Comparison of ENCODE assay signal across 8 cellular contexts in the genomic region with DNA sequence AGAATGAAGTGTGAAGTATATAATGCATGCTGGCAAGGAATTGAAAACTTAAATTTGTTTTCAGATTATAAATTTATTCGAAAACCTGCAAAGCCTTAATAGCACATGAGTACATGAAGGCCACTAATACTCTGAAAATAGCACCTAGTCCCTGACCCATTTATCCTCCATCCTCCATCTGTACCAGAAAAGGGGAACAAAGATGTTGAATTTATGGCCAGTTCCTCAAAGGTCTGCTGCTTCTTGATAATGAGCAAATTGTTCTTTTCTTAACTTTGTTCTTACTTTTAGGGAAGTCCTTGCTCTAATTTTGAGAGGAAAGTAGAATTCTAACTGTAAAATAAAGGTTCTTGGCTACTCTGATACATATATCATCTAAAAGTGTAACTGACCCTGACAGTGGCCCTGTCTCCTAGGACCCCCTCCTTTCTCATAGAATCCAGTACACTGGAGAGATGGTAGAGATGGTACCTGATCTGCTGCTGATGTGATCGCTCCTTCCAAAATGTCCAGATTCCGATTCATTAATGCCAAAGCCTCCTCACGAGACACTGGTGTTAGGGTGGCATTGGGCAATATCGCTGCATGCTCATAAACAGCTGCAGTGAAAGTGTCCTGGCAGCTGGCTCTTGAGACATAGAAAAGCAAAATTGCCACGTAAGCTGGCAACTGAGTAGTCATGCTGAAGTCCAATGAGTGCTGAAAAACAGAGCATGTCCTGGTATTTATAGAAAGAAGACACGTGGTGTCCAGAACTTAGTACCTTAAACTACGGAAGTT. TPM values are rescaled to one million over a fixed set of nuclear protein-coding genes. Genes with fewer than 3 reads are reported as not detected.
DNase-seq lines count a peak whose midpoint lies in the region; ATAC-seq, FAIRE-seq and TF ChIP-seq lines count a peak whose summit lies in the region.

A gene with protein sequence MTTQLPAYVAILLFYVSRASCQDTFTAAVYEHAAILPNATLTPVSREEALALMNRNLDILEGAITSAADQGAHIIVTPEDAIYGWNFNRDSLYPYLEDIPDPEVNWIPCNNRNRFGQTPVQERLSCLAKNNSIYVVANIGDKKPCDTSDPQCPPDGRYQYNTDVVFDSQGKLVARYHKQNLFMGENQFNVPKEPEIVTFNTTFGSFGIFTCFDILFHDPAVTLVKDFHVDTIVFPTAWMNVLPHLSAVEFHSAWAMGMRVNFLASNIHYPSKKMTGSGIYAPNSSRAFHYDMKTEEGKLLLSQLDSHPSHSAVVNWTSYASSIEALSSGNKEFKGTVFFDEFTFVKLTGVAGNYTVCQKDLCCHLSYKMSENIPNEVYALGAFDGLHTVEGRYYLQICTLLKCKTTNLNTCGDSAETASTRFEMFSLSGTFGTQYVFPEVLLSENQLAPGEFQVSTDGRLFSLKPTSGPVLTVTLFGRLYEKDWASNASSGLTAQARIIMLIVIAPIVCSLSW (minus strand): TSS at position 701 of the 780 bp plus-strand sequence. CDS start 20 bp downstream, at position 681.

- no peaks in the 10 kb centered on the region for H3K4me1 ChIP-seq in K562 (replicated peaks in 1 of 2; ENCODE audit: control insufficient read depth in 2 of 2, insufficient read depth in 2 of 2, low read length in 2 of 2)
- H3K4me1 ChIP-seq in trophoblast cell (ENCODE audit: control insufficient read depth in 1 of 2, insufficient read depth in 2 of 2, low read length in 2 of 2), result no peaks in the 10 kb centered on the region

- H2AFZ ChIP-seq in K562 (ENCODE audit: low read depth, low read length), result no peak within 1 kb of the TSS
- no peak within 1 kb of the TSS for H2AFZ ChIP-seq in trophoblast cell (ENCODE audit: insufficient read depth, low read length, poor library complexity)

- no peak within 1 kb of the TSS for H3K18ac ChIP-seq in trophoblast cell (ENCODE audit: low read length)

- no peak within 1 kb of the TSS for H3K23ac ChIP-seq in trophoblast cell (ENCODE audit: low read length)

- H3K27ac ChIP-seq in K562 (ENCODE audit: extremely low read depth, low read depth, low read length) (no peak within 1 kb of the TSS), trophoblast cell (ENCODE audit: low read depth, low read length) (no peak within 1 kb of the TSS)

- H3K4me2 ChIP-seq in K562 (ENCODE audit: insufficient read depth, low read length) (no peak within 1 kb of the TSS), trophoblast cell (ENCODE audit: low read length) (no peak within 1 kb of the TSS)

- in situ Hi-C loops in K562 (cut with MboI), result no loop called here

- H4K20me1 ChIP-seq in K562 (replicated peaks; ENCODE audit: control insufficient read depth, insufficient read depth, low read length), result no peaks in the 10 kb centered on the region

- H2BK12ac ChIP-seq in trophoblast cell (ENCODE audit: low read length), result no peak within 1 kb of the TSS

- H3K9ac ChIP-seq in K562 (ENCODE audit: insufficient read depth in 1 of 2, low read depth in 2 of 2, low read length in 2 of 2), result no peak within 1 kb of the TSS
- H3K9ac ChIP-seq in trophoblast cell (ENCODE audit: low read length), result no peak within 1 kb of the TSS

- TF ChIP-seq RAD21 in K562 (CRISPR knock-in tag; conservative IDR thresholded peaks at IDR 0.05 in 1 of 2, IDR thresholded peaks at IDR 0.05 in 1 of 2), result no peak

- POLR2A ChIA-PET in K562 (lab: Yijun Ruan, JAX), result no interaction called here

- H2AK5ac ChIP-seq in trophoblast cell (ENCODE audit: low read length), result no peak within 1 kb of the TSS

- H4K8ac ChIP-seq in trophoblast cell (ENCODE audit: low read depth, low read length), result no peak within 1 kb of the TSS

- TF ChIP-seq POLR2A in K562 (conservative IDR thresholded peaks at IDR 0.05), result no peak

- CTCF ChIA-PET in K562 (lab: Yijun Ruan, JAX; ENCODE audit: low intra/inter-chr PET ratio), result no interaction called here

- H3K9me1 ChIP-seq in K562 (ENCODE audit: control insufficient read depth, insufficient read depth, low read length), result no peaks in the 10 kb centered on the region

- H2BK5ac ChIP-seq in trophoblast cell (ENCODE audit: low read depth, low read length, poor library complexity), result no peak within 1 kb of the TSS

- H3K4me3 ChIP-seq in K562, result no peak within 1 kb of the TSS
- no peak within 1 kb of the TSS for H3K4me3 ChIP-seq in trophoblast cell (ENCODE audit: low read depth, low read length)
- H3K4me3 ChIP-seq in H7 (ENCODE audit: insufficient read depth, low read depth, low read length), result no peak within 1 kb of the TSS

- no peak within 1 kb of the TSS for H3K4ac ChIP-seq in trophoblast cell (ENCODE audit: low read depth, low read length)

- TF ChIP-seq EP300 in K562 (IDR thresholded peaks at IDR 0.05; ENCODE audit: low read length), result no peak

- WGBS in K562 (ENCODE audit: insufficient coverage, low coverage, missing lambda C conversion rate), result 2% methylated on average over 7 of the region's 8 CpGs
- WGBS in trophoblast cell (ENCODE audit: extremely low coverage, insufficient coverage, insufficient read length), result no CpG with 5 or more reads among the region's 8 CpGs

- H2BK120ac ChIP-seq in trophoblast cell (ENCODE audit: insufficient read depth, low read length, poor library complexity), result no peak within 1 kb of the TSS

- intact Hi-C loops in K562 (cut with micrococcal nuclease), result loop anchor here (2.0 kb wide), 1 partner anchor 183 kb away; no protein-coding TSS in a partner anchor

- H3K9me3 ChIP-seq in K562 (replicated peaks; ENCODE audit: control insufficient read depth, insufficient read depth, low read depth, low read length) (no peaks in the 10 kb centered on the region), trophoblast cell (ENCODE audit: insufficient read depth, low read depth, low read length) (no peaks in the 10 kb centered on the region)

- no peak within 1 kb of the TSS for H3K14ac ChIP-seq in trophoblast cell (ENCODE audit: low read length)

- TF ChIP-seq CTCF in K562 (IDR thresholded peaks at IDR 0.05 in 2 of 3, conservative IDR thresholded peaks at IDR 0.05 in 1 of 3; ENCODE audit: insufficient read depth in 2 of 3, low read depth in 1 of 3, low read length in 3 of 3), result no peak

- no peaks in the 10 kb centered on the region for H3K79me1 ChIP-seq in trophoblast cell (ENCODE audit: low read length)

- H3K36me3 ChIP-seq in K562 (ENCODE audit: control insufficient read depth, insufficient read depth, low read length) (no peaks in the 10 kb centered on the region), trophoblast cell (ENCODE audit: control insufficient read depth in 1 of 2, insufficient read depth in 2 of 2, low read length in 2 of 2) (no peaks in the 10 kb centered on the region), H7 (replicated peaks; ENCODE audit: control insufficient read depth, insufficient read depth, low read length) (no peaks in the 10 kb centered on the region)

- no peak within 1 kb of the TSS for H4K12ac ChIP-seq in trophoblast cell (ENCODE audit: low read depth, low read length)

- ATAC-seq in GM18519 (IDR thresholded peaks at IDR 0.05; ENCODE audit: low FRiP score, unreplicated experiment) (peak; percentile 73), HG03159 (IDR thresholded peaks at IDR 0.05; ENCODE audit: unreplicated experiment) (peak; percentile 93), K562 (no peak), GM21825 (IDR thresholded peaks at IDR 0.05; ENCODE audit: unreplicated experiment) (no peak)

- no peak within 1 kb of the TSS for H4K91ac ChIP-seq in trophoblast cell (ENCODE audit: low read depth, low read length)

- H3K79me2 ChIP-seq in K562 (ENCODE audit: control insufficient read depth, insufficient read depth, low read length), result no peaks in the 10 kb centered on the region
- no peaks in the 10 kb centered on the region for H3K79me2 ChIP-seq in trophoblast cell (ENCODE audit: control insufficient read depth, insufficient read depth, low read length, poor library complexity)

- no TSS peak for BruUV-seq in K562 (replicated peaks; lab: Mats Ljungman, UMichigan)

- FAIRE-seq in K562 (lab: Jason Lieb, UNC), result no peak
- no peak for FAIRE-seq in RCC 7860 (lab: Jason Lieb, UNC)

- H3K27me3 ChIP-seq in K562 (ENCODE audit: control insufficient read depth in 2 of 2, insufficient read depth in 2 of 2, low read length in 2 of 2) (peaks cover 0 to 15% of the 10 kb centered on the region in 2 experiments; a peak in 2 of 5 replicates), trophoblast cell (ENCODE audit: insufficient read depth, low read length) (no peaks in the 10 kb centered on the region), H7 (ENCODE audit: control insufficient read depth, insufficient read depth, low read length) (no peaks in the 10 kb centered on the region)

- no peak for DNase-seq in K562 (ENCODE audit: extremely low read depth in 1 of 4, low spot score in 3 of 4)
- DNase-seq in trophoblast cell, result peak; percentile 28 to 37
- no peak for DNase-seq in COLO829 (ENCODE audit: low spot score)
- DNase-seq in H7, result no peak
- DNase-seq in RCC 7860 (ENCODE audit: low spot score), result no peak

TF ChIP-seq in K562, 482 proteins besides CTCF, POLR2A, EP300 and RAD21 (continues in another document):
- TF ChIP-seq TCF3 (CRISPR knock-in tag; IDR thresholded peaks at IDR 0.05) (peak; percentile 47), SIN3B (IDR thresholded peaks at IDR 0.05; ENCODE audit: low read depth) (no peak)
- TF ChIP-seq, protein P1, sequence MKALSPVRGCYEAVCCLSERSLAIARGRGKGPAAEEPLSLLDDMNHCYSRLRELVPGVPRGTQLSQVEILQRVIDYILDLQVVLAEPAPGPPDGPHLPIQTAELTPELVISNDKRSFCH (CRISPR knock-in tag; IDR thresholded peaks at IDR 0.05), result no peak
- TF ChIP-seq, protein P1 (tag; IDR thresholded peaks at IDR 0.05), result no peak

RNA-seq across cellular contexts. Expression of the gene that starts here (rescaled TPM):
- not detected in 2 replicates for total RNA-seq in K562 (2011; cell fraction: chromatin; rRNA removed; ENCODE audit: low replicate concordance)
- total RNA-seq in K562 (2011; cell fraction: nucleolus; rRNA removed), result not detected in 2 replicates
- total RNA-seq in K562 (2011; cell fraction: nucleoplasm; rRNA removed), result not detected in 2 replicates
- not detected in 2 replicates for total RNA-seq in K562 (2014; rRNA removed)
- not detected in 2 replicates for total RNA-seq in K562 (2014; rRNA removed; fragmentation: Illumina TruSeq; extraction: Trizol)
- not detected in 2 replicates for total RNA-seq in K562 (2015; rRNA removed; fragmentation: Illumina TruSeq; extraction: Trizol)
- not detected in 2 replicates for total RNA-seq in K562 (2021)
- polyA plus RNA-seq in K562 (2011; rRNA removed), result 0.04 TPM in 1 of 2 replicates, not detected in the other
- polyA plus RNA-seq in K562 (2011; cell fraction: cytosol; rRNA removed), result 0.03 TPM in 1 of 2 replicates, not detected in the other
- not detected in 2 replicates for polyA plus RNA-seq in K562 (2011; cell fraction: nucleus; rRNA removed)
- polyA plus RNA-seq in K562 (2012), result not detected in 2 replicates
- polyA plus RNA-seq in K562 (2014; fragmentation: Illumina TruSeq; extraction: Trizol), result not detected in 2 replicates
- not detected for polyA plus RNA-seq in K562 (2014; fragmentation: Nextera tagmentation; extraction: Ambion mirVana)
- polyA plus RNA-seq in K562 (2014; rRNA removed), result not detected in 2 replicates
- polyA minus RNA-seq in K562 (2011; rRNA and poly(A)+ RNA removed), result 0.07 TPM in 1 of 2 replicates, not detected in the other
- polyA minus RNA-seq in K562 (2011; cell fraction: cytosol; rRNA and poly(A)+ RNA removed), result not detected in 2 replicates
- polyA minus RNA-seq in K562 (2011; cell fraction: nucleus; rRNA and poly(A)+ RNA removed), result not detected in 2 replicates
- polyA plus RNA-seq in trophoblast cell (2013), result 0.34 and 0.40 TPM in 2 replicates
- not detected in 2 replicates for total RNA-seq in H7 (2014; rRNA removed; shearing (Covaris generic))

Comparison
In these comparisons a context has a peak if more than half of its experiments do, and no peak if none do; other contexts are left out.
1. ATAC-seq: peak in GM18519 (single experiment) and HG03159 (single experiment); none in K562 (single experiment) and GM21825 (single experiment).
2. DNase-seq: peak in trophoblast cell (2 of 2); none in K562 (0 of 4), COLO829 (single experiment), H7 (single experiment) and RCC 7860 (single experiment).